23 cellular contexts compared by ENCODE assay signal in the genomic region with DNA sequence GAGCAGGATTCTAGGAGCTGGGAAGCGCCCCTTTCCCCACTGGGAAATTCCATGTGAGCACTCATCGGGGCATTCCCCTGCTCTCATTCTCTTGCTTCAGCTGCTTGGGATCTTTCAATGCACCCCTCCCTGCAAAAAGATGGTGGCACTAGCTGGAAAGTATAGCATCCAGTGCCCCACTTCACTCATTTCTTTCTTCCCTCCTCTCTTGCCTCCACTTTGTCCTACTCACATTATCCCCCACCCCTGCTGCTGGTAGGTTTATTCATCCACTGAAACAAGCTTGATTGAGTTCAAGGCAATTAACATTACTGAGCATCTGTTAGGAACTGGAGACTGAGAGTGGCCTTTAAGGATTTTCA.
DNase-seq lines count a peak whose midpoint lies in the region; ATAC-seq, FAIRE-seq and TF ChIP-seq lines count a peak whose summit lies in the region.
"Had no signal": no experiment of that assay in that cellular context is flagged by ENCODE, and none has a peak within 500 bp of the region (broad histone marks: within the 10 kb centered on the region; RNA-seq: fewer than 3 reads in every experiment).

No MANE protein-coding gene starts in this region.

- H3K4me3 ChIP-seq in AG04450 (ENCODE audit: low read depth, low read length): no peak overlapping the region
- H3K4me3 ChIP-seq in HUES64 (ENCODE audit: low read length): no peak overlapping the region; the same call in 1 of the 2 replicates
- H3K4me3 ChIP-seq in H1 (ENCODE audit: extremely low read depth in 1 of 4, insufficient read depth in 2 of 4, low read depth in 3 of 4, low read length in 4 of 4): peak overlapping the region in 1 of 4 experiments; percentile 1; a peak in 1 of 8 replicates
- H3K4me3 ChIP-seq in mucosa of rectum (ENCODE audit: low read length in 2 of 2): no peak overlapping the region
- H3K4me3 ChIP-seq in breast epithelium: no peak overlapping the region
- H3K4me3 ChIP-seq: gastrocnemius medialis, SJCRH30 had no signal

- no peaks in the 10 kb centered on the region for H3K27me3 Mint-ChIP-seq in natural killer cell (ENCODE audit: low read depth in 2 of 2)
- H3K27me3 Mint-ChIP-seq: activated naive CD4-positive, alpha-beta T cell treated with anti-CD3 and anti-CD28 coated beads, Interleukin-2, amount 10 ng/mL, durations not matched to agents 7 days and 5 days; memory B cell; naive thymus-derived CD8-positive, alpha-beta T cell had no signal

- peak overlapping the region; percentile 36 to 56 for H3K4me2 ChIP-seq in H1 (ENCODE audit: insufficient read depth in 1 of 2, low read depth in 2 of 2, low read length in 2 of 2)

- intact Hi-C loops in natural killer cell (cut with micrococcal nuclease): loop anchor here (2.0 to 10.0 kb wide), 4 partner anchors 83 to 475 kb away; a partner anchor contains a TSS
- intact Hi-C loops in breast epithelium (cut with DNase I; ENCODE audit: low total_unique reads): loop anchor here (2.0 kb wide), 1 partner anchor 147 kb away; no protein-coding TSS in a partner anchor

- peak overlapping the region; percentile 76 for H4K91ac ChIP-seq in H1 (replicated peaks; ENCODE audit: insufficient read length, low read length)

- H3K79me1 ChIP-seq in H1 (ENCODE audit: low read depth, low read length): no peaks in the 10 kb centered on the region; the same call in 1 of the 2 replicates

- H3K27ac Mint-ChIP-seq in natural killer cell: no peak overlapping the region
- H3K27ac Mint-ChIP-seq: activated naive CD4-positive, alpha-beta T cell treated with anti-CD3 and anti-CD28 coated beads, Interleukin-2, amount 10 ng/mL, durations not matched to agents 7 days and 5 days; activated T-cell treated with anti-CD3 and anti-CD28 coated beads, Interleukin-2, amount 50 U/mL, for 72 hours; memory B cell; T-helper 1 cell treated with Interleukin-12 subunit alpha and Interleukin-12 subunit beta and Interleukin-4 antibody, amounts not matched to agents 30 μg/mL and 1 μg/mL, for 36 hours had no signal

- no peaks in the 10 kb centered on the region for H3K4me1 Mint-ChIP-seq in natural killer cell
- H3K4me1 Mint-ChIP-seq: activated naive CD4-positive, alpha-beta T cell treated with anti-CD3 and anti-CD28 coated beads, Interleukin-2, amount 10 ng/mL, durations not matched to agents 7 days and 5 days; memory B cell had no signal

- H4K5ac ChIP-seq in H1 (ENCODE audit: insufficient read length, low read depth, low read length): peak overlapping the region; percentile 57

- H3K36me3 Mint-ChIP-seq in natural killer cell: no peaks in the 10 kb centered on the region

- H3K9me3 Mint-ChIP-seq in natural killer cell: no peaks in the 10 kb centered on the region
- H3K9me3 Mint-ChIP-seq: activated naive CD4-positive, alpha-beta T cell treated with anti-CD3 and anti-CD28 coated beads, Interleukin-2, amount 10 ng/mL, durations not matched to agents 7 days and 5 days; activated T-cell treated with anti-CD3 and anti-CD28 coated beads, Interleukin-2, amount 50 U/mL, for 72 hours; memory B cell; naive thymus-derived CD8-positive, alpha-beta T cell; T-helper 1 cell treated with Interleukin-12 subunit alpha and Interleukin-12 subunit beta and Interleukin-4 antibody, amounts not matched to agents 30 μg/mL and 1 μg/mL, for 36 hours had no signal

- peak overlapping the region; percentile 97 for H3K27ac ChIP-seq in AG04450 (ENCODE audit: low read depth, low read length)
- peak overlapping the region; percentile 94 for H3K27ac ChIP-seq in HUES64 (ENCODE audit: low read depth, low read length)
- H3K27ac ChIP-seq in H1 (ENCODE audit: low read depth, low read length): peak overlapping the region; percentile 68
- H3K27ac ChIP-seq in mucosa of rectum (ENCODE audit: low read depth in 2 of 2, low read length in 2 of 2): peak overlapping the region; percentile 5 to 38
- H3K27ac ChIP-seq in breast epithelium: no peak overlapping the region
- H3K27ac ChIP-seq: C4-2B, gastrocnemius medialis, SJCRH30 had no signal

- no peak for TF ChIP-seq POLR2A in H1 (IDR thresholded peaks at IDR 0.05; ENCODE audit: control extremely low read depth in 1 of 2, low read depth in 2 of 2, low read length in 2 of 2)
- no peak for TF ChIP-seq POLR2A in breast epithelium (IDR thresholded peaks at IDR 0.05)

- TF ChIP-seq CTCF in AG04450 (IDR thresholded peaks at IDR 0.05; ENCODE audit: low read depth, low read length) (no peak), H1 (IDR thresholded peaks at IDR 0.05; ENCODE audit: control extremely low read depth in 1 of 3, insufficient read depth in 1 of 3, low read depth in 1 of 3, low read length in 3 of 3) (no peak), natural killer cell (IDR thresholded peaks at IDR 0.05) (no peak), breast epithelium (IDR thresholded peaks at IDR 0.05) (no peak)

- H3K4me1 ChIP-seq in HUES64 (ENCODE audit: insufficient read depth, low read length) (peaks cover 42% of the 10 kb centered on the region), H1 (replicated peaks in 1 of 4; ENCODE audit: control insufficient read depth in 3 of 4, insufficient read depth in 4 of 4, low read length in 3 of 4) (peaks cover 11 to 32% (median 22%) of the 10 kb centered on the region in 4 experiments; a peak in 6 of 7 replicates), mucosa of rectum (ENCODE audit: control insufficient read depth in 2 of 2, insufficient read depth in 2 of 2, low read length in 2 of 2) (peaks cover 0 to 11% of the 10 kb centered on the region in 2 donors), breast epithelium (no peaks in the 10 kb centered on the region)
- H3K4me1 ChIP-seq: gastrocnemius medialis had no signal

- no peak overlapping the region for H2AFZ ChIP-seq in H1 (ENCODE audit: low read length)

- peak overlapping the region; percentile 32 for H2BK12ac ChIP-seq in H1 (ENCODE audit: low read depth, low read length)

- peaks cover 16% of the 10 kb centered on the region for H3K36me3 ChIP-seq in HUES64 (ENCODE audit: insufficient read depth, low read length)
- peaks cover 0 to 9% (median 0%) of the 10 kb centered on the region in 4 experiments; a peak in 3 of 8 replicates for H3K36me3 ChIP-seq in H1 (ENCODE audit: control insufficient read depth in 2 of 4, insufficient read depth in 4 of 4, low read length in 3 of 4)
- H3K36me3 ChIP-seq in mucosa of rectum (ENCODE audit: control insufficient read depth in 2 of 2, insufficient read depth in 2 of 2, low read length in 2 of 2): peaks cover 7 to 10% of the 10 kb centered on the region in 2 donors
- no peaks in the 10 kb centered on the region for H3K36me3 ChIP-seq in breast epithelium
- H3K36me3 ChIP-seq: gastrocnemius medialis, SJCRH30 had no signal

- H3K4me3 Mint-ChIP-seq in natural killer cell: no peak overlapping the region
- H3K4me3 Mint-ChIP-seq: activated naive CD4-positive, alpha-beta T cell treated with anti-CD3 and anti-CD28 coated beads, Interleukin-2, amount 10 ng/mL, durations not matched to agents 7 days and 5 days; activated T-cell treated with anti-CD3 and anti-CD28 coated beads, Interleukin-2, amount 50 U/mL, for 72 hours; memory B cell; naive thymus-derived CD8-positive, alpha-beta T cell; T-helper 1 cell treated with Interleukin-12 subunit alpha and Interleukin-12 subunit beta and Interleukin-4 antibody, amounts not matched to agents 30 μg/mL and 1 μg/mL, for 36 hours had no signal

- peak overlapping the region; percentile 86 for H2BK20ac ChIP-seq in H1 (ENCODE audit: low read length)

- TF ChIP-seq EP300 in H1 (IDR thresholded peaks at IDR 0.05; ENCODE audit: borderline replicate concordance in 1 of 2, low read depth in 2 of 2, low read length in 2 of 2): no peak; a peak in 1 of 3 replicates

- TF ChIP-seq RAD21 in H1 (IDR thresholded peaks at IDR 0.05 in 1 of 2, conservative IDR thresholded peaks at IDR 0.05 in 1 of 2; ENCODE audit: low read depth in 2 of 2, low read length in 2 of 2): no peak

- CTCF ChIA-PET in AG04450 (lab: Charles Lee): interaction anchor here (1.2 to 10.7 kb wide), 9 partner anchors 15 to 469 kb away, joined by 3 to 287 read pairs (median 8); a partner anchor contains a TSS
- CTCF ChIA-PET in H1 (lab: Charles Lee; ENCODE audit: partially characterized antibody): interaction anchor here (0.7 to 7.0 kb wide), 30 partner anchors 10 to 595 kb away, joined by 3 to 65 read pairs (median 5); a partner anchor contains a TSS

- no peak overlapping the region for H2AK5ac ChIP-seq in H1 (ENCODE audit: low read depth, low read length)

- no peaks in the 10 kb centered on the region for H3K9me3 ChIP-seq in AG04450 (ENCODE audit: control insufficient read depth, insufficient read depth, low read length)
- H3K9me3 ChIP-seq in HUES64 (ENCODE audit: insufficient read depth, low read depth, low read length): no peaks in the 10 kb centered on the region
- H3K9me3 ChIP-seq in H1 (ENCODE audit: insufficient read depth in 2 of 2, low read depth in 1 of 2, low read length in 1 of 2): no peaks in the 10 kb centered on the region
- H3K9me3 ChIP-seq in mucosa of rectum (ENCODE audit: control insufficient read depth in 2 of 2, low read length in 2 of 2): no peaks in the 10 kb centered on the region
- no peaks in the 10 kb centered on the region for H3K9me3 ChIP-seq in breast epithelium
- H3K9me3 ChIP-seq: gastrocnemius medialis, SJCRH30 had no signal

- peak overlapping the region; percentile 77 for H2BK120ac ChIP-seq in H1 (replicated peaks; ENCODE audit: low read depth, low read length)

- H4K8ac ChIP-seq in H1 (ENCODE audit: extremely low read depth, insufficient read depth, low read length): no peak overlapping the region

- H3K4ac ChIP-seq in H1 (replicated peaks; ENCODE audit: insufficient read length, low read depth, low read length): no peak overlapping the region

- H3K27me3 ChIP-seq in AG04450 (ENCODE audit: control insufficient read depth, insufficient read depth, low read length) (no peaks in the 10 kb centered on the region), HUES64 (ENCODE audit: insufficient read depth, low read length) (no peaks in the 10 kb centered on the region), H1 (replicated peaks in 1 of 4; ENCODE audit: control insufficient read depth in 3 of 4, extremely low read depth in 1 of 4, insufficient read depth in 3 of 4, low read length in 3 of 4) (no peaks in the 10 kb centered on the region), mucosa of rectum (ENCODE audit: control insufficient read depth in 2 of 2, insufficient read depth in 2 of 2, low read length in 2 of 2) (no peaks in the 10 kb centered on the region), breast epithelium (no peaks in the 10 kb centered on the region)
- H3K27me3 ChIP-seq: gastrocnemius medialis, SJCRH30 had no signal

- no peaks in the 10 kb centered on the region for H3K79me2 ChIP-seq in H1 (ENCODE audit: control insufficient read depth in 1 of 2, insufficient read depth in 2 of 2, low read length in 2 of 2)

- H2BK15ac ChIP-seq in H1 (ENCODE audit: low read length): no peak overlapping the region

- H3K23ac ChIP-seq in H1 (ENCODE audit: insufficient read length): no peak overlapping the region

- no peak for FAIRE-seq in H1 (lab: Jason Lieb, UNC)
- FAIRE-seq: urothelium cell line had no signal

- 48% methylated on average over 2 of the region's 2 CpGs for WGBS in HUES64
- WGBS in H1 (ENCODE audit: extremely low coverage in 1 of 2, insufficient coverage in 1 of 2, insufficient read length in 1 of 2, insufficient replicate concordance in 2 of 2, low coverage in 1 of 2, low lambda C conversion rate in 2 of 2, missing lambda C conversion rate in 1 of 2), 2 experiments: 56% methylated on average over 2 of the region's 2 CpGs; no CpG with 5 or more reads in 1 of the 2 experiments

- H3K18ac ChIP-seq in H1 (ENCODE audit: extremely low read depth, low read length): peak overlapping the region; percentile 35

- H3K23me2 ChIP-seq in H1 (ENCODE audit: low read depth, low read length): no peaks in the 10 kb centered on the region; the same call in 1 of the 2 replicates

- DNase-seq in AG04450 (ENCODE audit: low read depth, low spot score) (no peak), H1 (ENCODE audit: low read depth in 1 of 2, low spot score in 2 of 2) (no peak), ecto neural progenitor cell (ENCODE audit: low spot score) (no peak), natural killer cell (no peak), T-helper 1 cell (no peak), breast epithelium (ENCODE audit: low spot score in 2 of 2) (no peak)
- DNase-seq: activated naive CD4-positive, alpha-beta T cell treated with anti-CD3 and anti-CD28 coated beads, Interleukin-2, amount 10 ng/mL, durations not matched to agents 7 days and 5 days; central memory CD4-positive, alpha-beta T cell; erythroblast; gastrocnemius medialis; GDM1; Karpas-422; naive thymus-derived CD8-positive, alpha-beta T cell; NCI-H1930; right cardiac atrium; SJCRH30 had no signal

- peak overlapping the region; percentile 69; the same call in 1 of the 2 replicates for H2BK5ac ChIP-seq in H1 (ENCODE audit: low read depth, low read length)

- H3K9ac ChIP-seq in HUES64 (ENCODE audit: low read depth, low read length) (peak overlapping the region; percentile 17), H1 (replicated peaks in 1 of 4; ENCODE audit: extremely low read depth in 1 of 4, low read depth in 3 of 4, low read length in 3 of 4) (no peak overlapping the region), mucosa of rectum (ENCODE audit: low read depth in 1 of 2, low read length in 2 of 2) (no peak overlapping the region)

- POLR2A ChIA-PET in AG04450 (lab: Yijun Ruan, JAX): interaction anchor here (2.0 kb wide), 1 partner anchor 150 kb away, joined by 9 read pairs; no protein-coding TSS in a partner anchor
- POLR2A ChIA-PET in H1 (lab: Charles Lee; ENCODE audit: partially characterized antibody): interaction anchor here (0.6 to 1.3 kb wide), 7 partner anchors 12 to 174 kb away, joined by 3 to 4 read pairs (median 3); a partner anchor contains a TSS

- ATAC-seq in natural killer cell: no peak
- ATAC-seq: gastrocnemius medialis; naive thymus-derived CD8-positive, alpha-beta T cell; right cardiac atrium had no signal

- H3K56ac ChIP-seq in H1 (replicated peaks; ENCODE audit: insufficient read length, low read depth, low read length): no peak overlapping the region

- no peaks in the 10 kb centered on the region for H4K20me1 ChIP-seq in H1 (replicated peaks in 1 of 2; ENCODE audit: control insufficient read depth in 1 of 2, insufficient read depth in 2 of 2, low read length in 2 of 2)

- no peak overlapping the region for H3K14ac ChIP-seq in H1 (ENCODE audit: insufficient read length)

Comparison
In these comparisons a context has a peak if more than half of its experiments do, and no peak if none do; other contexts are left out.
1. H3K27ac ChIP-seq: peak in AG04450 (single experiment), HUES64 (single experiment), H1 (single experiment) and mucosa of rectum (2 of 2); none in breast epithelium (0 of 2).